Comparison of ENCODE assay signal across 15 cellular contexts in genomic region chr2:68755071-68755470, GRCh38. TPM values are rescaled to one million over a fixed set of nuclear protein-coding genes. Genes with fewer than 3 reads are reported as not detected.
DNase-seq lines count a peak whose midpoint lies in the region; ATAC-seq and TF ChIP-seq lines count a peak whose summit lies in the region.
"Had no signal": no experiment of that assay in that cellular context is flagged by ENCODE, and none has a peak within 500 bp of the region (broad histone marks: within the 10 kb centered on the region; RNA-seq: fewer than 3 reads in every experiment).

No MANE protein-coding gene starts in this region.

- 0 out of 2 replicates have a peak, but pooled peaks cover 10% of the 10 kb centered on the region for H3K9me3 ChIP-seq in OCI-LY3 (ENCODE audit: insufficient read depth, low read length)
- H3K9me3 ChIP-seq in testis: no peaks in the 10 kb centered on the region
- H3K9me3 ChIP-seq: esophagus muscularis mucosa, psoas muscle had no signal

- no peak for DNase-seq in activated CD4-positive, alpha-beta T cell treated with anti-CD3 and anti-CD28 coated beads, Interleukin-2, amount 10 ng/mL, durations not matched to agents 7 days and 5 days
- no peak for DNase-seq in activated CD4-positive, alpha-beta T cell treated with anti-CD3 and anti-CD28 coated beads for 48 hours
- no peak for DNase-seq in effector memory CD8-positive, alpha-beta T cell
- no peak for DNase-seq in natural killer cell treated with Interleukin-12 subunit alpha and Interleukin-12 subunit beta and Interleukin-15 and Interleukin-18, amount 100 ng/mL, for 72 hours (ENCODE audit: low spot score)
- DNase-seq in testis (no peak), NCI-H2081 (lab: John Stamatoyannopoulos, UW) (no peak), NCI-H2227 (lab: John Stamatoyannopoulos, UW; ENCODE audit: unreplicated experiment) (no peak)
- DNase-seq: DMS79 treated with DMSO at 0.1 percent for 48 hours; KBM-7; NCI-H187; psoas muscle; Right ventricle myocardium superior; stimulated activated CD4-positive, alpha-beta T cell treated with anti-CD3 and anti-CD28 coated beads, Interleukin-2, amount 100 ng/mL, for 24 hours had no signal

- peaks cover 91% of the 10 kb centered on the region for H3K4me1 Mint-ChIP-seq in activated CD4-positive, alpha-beta T cell treated with anti-CD3 and anti-CD28 coated beads, Interleukin-2, amount 10 ng/mL, durations not matched to agents 7 days and 5 days
- H3K4me1 Mint-ChIP-seq in effector memory CD8-positive, alpha-beta T cell (ENCODE audit: low read depth in 2 of 2): peaks cover 58 to 75% of the 10 kb centered on the region in 2 donors
- peaks cover 58 to 77% of the 10 kb centered on the region in 2 donors for H3K4me1 Mint-ChIP-seq in natural killer cell treated with Interleukin-12 subunit alpha and Interleukin-12 subunit beta and Interleukin-15 and Interleukin-18, amount 100 ng/mL, for 72 hours (ENCODE audit: low read depth in 2 of 2)

- peaks cover 100% of the 10 kb centered on the region for H3K79me2 ChIP-seq in OCI-LY3 (ENCODE audit: low read length)

- H3K4me3 Mint-ChIP-seq in activated CD4-positive, alpha-beta T cell treated with anti-CD3 and anti-CD28 coated beads, Interleukin-2, amount 10 ng/mL, durations not matched to agents 7 days and 5 days: peak overlapping the region; percentile 12
- peak overlapping the region; percentile 48 to 72 for H3K4me3 Mint-ChIP-seq in effector memory CD8-positive, alpha-beta T cell
- peak overlapping the region; percentile 60 for H3K4me3 Mint-ChIP-seq in natural killer cell treated with Interleukin-12 subunit alpha and Interleukin-12 subunit beta and Interleukin-15 and Interleukin-18, amount 100 ng/mL, for 72 hours

- peaks cover 92% of the 10 kb centered on the region for H3K4me1 ChIP-seq in OCI-LY3 (ENCODE audit: low read length)
- H3K4me1 ChIP-seq in testis: peaks cover 7% of the 10 kb centered on the region
- H3K4me1 ChIP-seq: psoas muscle had no signal

- peaks cover 25% of the 10 kb centered on the region for H3K9me3 Mint-ChIP-seq in activated CD4-positive, alpha-beta T cell treated with anti-CD3 and anti-CD28 coated beads, Interleukin-2, amount 10 ng/mL, durations not matched to agents 7 days and 5 days
- H3K9me3 Mint-ChIP-seq in effector memory CD8-positive, alpha-beta T cell: peaks cover 0 to 3% of the 10 kb centered on the region in 2 donors
- H3K9me3 Mint-ChIP-seq in natural killer cell treated with Interleukin-12 subunit alpha and Interleukin-12 subunit beta and Interleukin-15 and Interleukin-18, amount 100 ng/mL, for 72 hours: peaks cover 9% of the 10 kb centered on the region

- H3K4me3 ChIP-seq in OCI-LY3 (ENCODE audit: low read length) (no peak overlapping the region), testis (no peak overlapping the region)
- H3K4me3 ChIP-seq: esophagus muscularis mucosa, psoas muscle had no signal

- H3K36me3 ChIP-seq in OCI-LY3 (replicated peaks; ENCODE audit: low read depth, low read length) (peaks cover 63% of the 10 kb centered on the region), testis (ENCODE audit: low read depth, missing control alignments) (no peaks in the 10 kb centered on the region)
- H3K36me3 ChIP-seq: esophagus muscularis mucosa had no signal

- no peak for TF ChIP-seq POLR2A in testis (IDR thresholded peaks at IDR 0.05)

- intact Hi-C loops in testis (cut with DNase I; ENCODE audit: low total_unique reads): no loop called here

- H3K27ac ChIP-seq in OCI-LY3 (ENCODE audit: low read length) (0 out of 2 replicates have a peak overlapping the region, but pooled peaks have one; percentile 99), testis (no peak overlapping the region)
- H3K27ac ChIP-seq: esophagus muscularis mucosa, psoas muscle had no signal

- no peaks in the 10 kb centered on the region for H3K27me3 ChIP-seq in OCI-LY3 (ENCODE audit: low read depth, low read length)
- H3K27me3 ChIP-seq in testis: no peaks in the 10 kb centered on the region
- H3K27me3 ChIP-seq: esophagus muscularis mucosa had no signal

- H3K4me2 ChIP-seq in OCI-LY3 (ENCODE audit: low read length): no peak overlapping the region

- H2AFZ ChIP-seq in OCI-LY3 (ENCODE audit: low read depth, low read length): no peak overlapping the region

- peaks cover 77% of the 10 kb centered on the region for H3K36me3 Mint-ChIP-seq in activated CD4-positive, alpha-beta T cell treated with anti-CD3 and anti-CD28 coated beads, Interleukin-2, amount 10 ng/mL, durations not matched to agents 7 days and 5 days (ENCODE audit: low read depth)
- peaks cover 32% of the 10 kb centered on the region for H3K36me3 Mint-ChIP-seq in effector memory CD8-positive, alpha-beta T cell (ENCODE audit: insufficient read depth)
- peaks cover 43% of the 10 kb centered on the region for H3K36me3 Mint-ChIP-seq in natural killer cell treated with Interleukin-12 subunit alpha and Interleukin-12 subunit beta and Interleukin-15 and Interleukin-18, amount 100 ng/mL, for 72 hours

- no peaks in the 10 kb centered on the region for H3K27me3 Mint-ChIP-seq in activated CD4-positive, alpha-beta T cell treated with anti-CD3 and anti-CD28 coated beads, Interleukin-2, amount 10 ng/mL, durations not matched to agents 7 days and 5 days
- H3K27me3 Mint-ChIP-seq in effector memory CD8-positive, alpha-beta T cell: no peaks in the 10 kb centered on the region
- H3K27me3 Mint-ChIP-seq in natural killer cell treated with Interleukin-12 subunit alpha and Interleukin-12 subunit beta and Interleukin-15 and Interleukin-18, amount 100 ng/mL, for 72 hours: no peaks in the 10 kb centered on the region

- H3K9ac ChIP-seq in OCI-LY3 (ENCODE audit: low read length): no peak overlapping the region

- TF ChIP-seq CTCF in OCI-LY3 (IDR thresholded peaks at IDR 0.05; ENCODE audit: low read depth, low read length) (no peak), testis (IDR thresholded peaks at IDR 0.05) (no peak)

- POLR2A ChIA-PET in activated CD4-positive, alpha-beta T cell treated with anti-CD3 and anti-CD28 coated beads, Interleukin-2, amount 10 ng/mL, durations not matched to agents 7 days and 5 days (lab: Charles Lee): no interaction called here

- H4K20me1 ChIP-seq in OCI-LY3 (ENCODE audit: insufficient read depth, low read length): peaks cover 12% of the 10 kb centered on the region

- CTCF ChIA-PET in activated CD4-positive, alpha-beta T cell treated with anti-CD3 and anti-CD28 coated beads, Interleukin-2, amount 10 ng/mL, durations not matched to agents 7 days and 5 days (lab: Charles Lee): interaction anchor here (0.9 to 3.8 kb wide), 5 partner anchors 9 to 83 kb away, joined by 3 to 29 read pairs (median 4); no protein-coding TSS in a partner anchor

- ATAC-seq in effector memory CD8-positive, alpha-beta T cell (replicated peaks): no peak
- no peak for ATAC-seq in natural killer cell treated with Interleukin-12 subunit alpha and Interleukin-12 subunit beta and Interleukin-15 and Interleukin-18, amount 100 ng/mL, for 72 hours
- ATAC-seq: psoas muscle had no signal

- H3K27ac Mint-ChIP-seq in activated CD4-positive, alpha-beta T cell treated with anti-CD3 and anti-CD28 coated beads, Interleukin-2, amount 10 ng/mL, durations not matched to agents 7 days and 5 days: peak overlapping the region; percentile 33
- H3K27ac Mint-ChIP-seq in effector memory CD8-positive, alpha-beta T cell: peak overlapping the region; percentile 59 to 83
- H3K27ac Mint-ChIP-seq in natural killer cell treated with Interleukin-12 subunit alpha and Interleukin-12 subunit beta and Interleukin-15 and Interleukin-18, amount 100 ng/mL, for 72 hours: peak overlapping the region; percentile 88 to 95

RNA-seq across cellular contexts. Expression of gene ARHGAP25, which starts 20.5 kb away (rescaled TPM):
- 10 to 100 TPM; 94.9 to 97.8 TPM for total RNA-seq in activated CD4-positive, alpha-beta T cell treated with anti-CD3 and anti-CD28 coated beads, Interleukin-2, amount 10 ng/mL, durations not matched to agents 7 days and 5 days
- total RNA-seq in natural killer cell treated with Interleukin-12 subunit alpha and Interleukin-12 subunit beta and Interleukin-15 and Interleukin-18, amount 100 ng/mL, for 72 hours: 100 to 1,000 TPM; 121 to 170 TPM
- 1 to 10 TPM; 6.2 to 6.7 TPM for total RNA-seq in testis
- polyA plus RNA-seq in testis (ENCODE audit: insufficient read depth, low read depth, low replicate concordance): 8.2 TPM

Comparison
In these comparisons a context has a peak if more than half of its experiments do, and no peak if none do; other contexts are left out.
1. H3K27ac Mint-ChIP-seq: peak in every context shown above with its lines; median percentile 92 in natural killer cell treated with Interleukin-12 subunit alpha and Interleukin-12 subunit beta and Interleukin-15 and Interleukin-18, amount 100 ng/mL, for 72 hours; 71 in effector memory CD8-positive, alpha-beta T cell; 33 in activated CD4-positive, alpha-beta T cell treated with anti-CD3 and anti-CD28 coated beads, Interleukin-2, amount 10 ng/mL, durations not matched to agents 7 days and 5 days.
2. RNA of gene ARHGAP25, which starts 20.5 kb away (total RNA-seq): 121 to 170 TPM in natural killer cell treated with Interleukin-12 subunit alpha and Interleukin-12 subunit beta and Interleukin-15 and Interleukin-18, amount 100 ng/mL, for 72 hours and 94.9 to 97.8 TPM in activated CD4-positive, alpha-beta T cell treated with anti-CD3 and anti-CD28 coated beads, Interleukin-2, amount 10 ng/mL, durations not matched to agents 7 days and 5 days; 6.2 to 6.7 TPM in testis; every median in the first group is over 10 times any median in the second.
3. Peak in every context shown above with its lines, with median percentiles within 50 percentile points of each other: H3K4me3 Mint-ChIP-seq.